In the genomic region with DNA sequence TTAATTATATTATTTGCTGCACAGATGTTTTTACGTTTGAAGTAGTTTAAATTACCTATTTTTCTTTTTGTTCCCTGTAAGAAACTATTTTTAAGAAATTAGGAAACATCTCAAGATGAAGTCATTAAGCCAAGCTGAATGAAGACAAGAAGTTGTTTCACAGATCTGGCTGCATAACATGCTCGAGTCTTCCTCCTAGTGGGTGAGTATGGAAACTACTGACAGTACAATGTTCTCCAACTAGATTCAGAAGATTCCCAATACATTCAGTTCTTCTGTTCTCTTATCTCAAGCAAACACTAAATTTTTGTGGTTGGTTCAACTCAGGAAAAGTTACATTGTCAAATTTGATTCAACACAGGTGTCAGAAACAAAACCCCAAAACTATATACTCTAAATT, we compare ENCODE assay signal across 8 cellular contexts.
DNase-seq lines count a peak whose midpoint lies in the region; ATAC-seq, FAIRE-seq and TF ChIP-seq lines count a peak whose summit lies in the region.

No MANE protein-coding gene starts in this region.

- no peaks in the 10 kb centered on the region for H3K4me1 ChIP-seq in right cardiac atrium (ENCODE audit: control insufficient read depth, insufficient read depth, low read length)

- H3K27ac ChIP-seq in right cardiac atrium (ENCODE audit: low read length): no peak overlapping the region

- no peak overlapping the region for H3K27ac Mint-ChIP-seq in mesothelial cell of epicardium

- H3K36me3 Mint-ChIP-seq in mesothelial cell of epicardium: no peaks in the 10 kb centered on the region

- ATAC-seq in HG03342 (IDR thresholded peaks at IDR 0.05; ENCODE audit: unreplicated experiment): peak; percentile 83
- ATAC-seq in right cardiac atrium: no peak
- ATAC-seq in HG03457 (IDR thresholded peaks at IDR 0.05; ENCODE audit: unreplicated experiment): no peak

- peak; percentile 12 for DNase-seq in NCI-H2171 treated with DMSO at 0.1 percent for 48 hours (lab: John Stamatoyannopoulos, UW)
- no peak for DNase-seq in NCI-H2171 (lab: John Stamatoyannopoulos, UW)
- DNase-seq in astrocyte of the cerebellum (ENCODE audit: low read depth): peak; percentile 9
- no peak for DNase-seq in mesothelial cell of epicardium (ENCODE audit: low spot score in 2 of 2, unreplicated experiment in 2 of 2)
- no peak for DNase-seq in urothelium cell line (ENCODE audit: low spot score)
- DNase-seq in right cardiac atrium: no peak

- no peaks in the 10 kb centered on the region for H3K27me3 Mint-ChIP-seq in mesothelial cell of epicardium (ENCODE audit: low read depth)

- FAIRE-seq in urothelium cell line (lab: Jason Lieb, UNC): no peak

- in situ Hi-C loops in astrocyte of the cerebellum (cut with HindIII; ENCODE audit: low sequenced_read_pairs): no loop called here

- no peaks in the 10 kb centered on the region for H3K4me1 Mint-ChIP-seq in mesothelial cell of epicardium

- 5% methylated on average over 2 of the region's 2 CpGs for WGBS in right cardiac atrium

- no peaks in the 10 kb centered on the region for H3K9me3 Mint-ChIP-seq in mesothelial cell of epicardium

- H3K4me3 ChIP-seq in astrocyte of the cerebellum (ENCODE audit: low read depth, low read length) (no peak overlapping the region), right cardiac atrium (ENCODE audit: low read length) (no peak overlapping the region)

- H3K4me3 Mint-ChIP-seq in mesothelial cell of epicardium: no peak overlapping the region

- no peaks in the 10 kb centered on the region for H3K27me3 ChIP-seq in right cardiac atrium (ENCODE audit: control insufficient read depth, insufficient read depth)

- intact Hi-C loops in right cardiac atrium (cut with DNase I): no loop called here

- TF ChIP-seq CTCF in astrocyte of the cerebellum (IDR thresholded peaks at IDR 0.05; ENCODE audit: low read depth, low read length, missing control alignments) (peak; percentile 58), mesothelial cell of epicardium (IDR thresholded peaks at IDR 0.05; ENCODE audit: unreplicated experiment) (peak; percentile 68)

- no peaks in the 10 kb centered on the region for H3K9me3 ChIP-seq in right cardiac atrium (ENCODE audit: control insufficient read depth, low read length)

Comparison
In these comparisons a context has a peak if more than half of its experiments do, and no peak if none do; other contexts are left out.
1. DNase-seq: peak in NCI-H2171 treated with DMSO at 0.1 percent for 48 hours (single experiment) and astrocyte of the cerebellum (single experiment); none in NCI-H2171 (single experiment), mesothelial cell of epicardium (0 of 2), urothelium cell line (single experiment) and right cardiac atrium (0 of 3).